Comparison of ENCODE assay signal across 27 cellular contexts in the genomic region with DNA sequence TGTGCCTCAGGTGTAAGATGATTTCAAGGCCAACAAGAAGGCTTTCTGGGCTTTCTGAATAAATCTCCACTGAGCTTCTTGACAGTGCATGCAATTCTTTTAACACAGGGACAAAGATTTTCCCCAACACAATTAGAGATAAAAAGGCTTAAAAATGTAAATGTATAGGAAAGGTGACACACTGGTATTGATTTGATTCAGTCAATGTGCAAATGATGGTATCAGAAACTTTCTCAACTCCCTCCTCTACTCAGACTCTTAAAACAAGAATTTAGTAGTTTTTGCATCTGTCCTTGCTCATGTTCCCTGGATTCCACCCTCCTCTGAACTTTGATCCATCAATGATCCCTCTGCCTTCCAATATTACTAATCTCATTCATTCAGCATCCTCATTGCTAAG.
"Had no signal": no experiment of that assay in that cellular context is flagged by ENCODE, and none has a peak within 500 bp of the region (broad histone marks: within the 10 kb centered on the region; RNA-seq: fewer than 3 reads in every experiment).

No MANE protein-coding gene starts in this region.

- H3K4me3 Mint-ChIP-seq: immature natural killer cell; naive thymus-derived CD8-positive, alpha-beta T cell; nephron; neural crest cell had no signal

- H3K27ac ChIP-seq: left lung, lower lobe of right lung, ovary, right atrium auricular region, right lobe of liver, stomach, testis, thyroid gland, transverse colon, upper lobe of left lung, vagina had no signal

- H3K4me2 ChIP-seq: smooth muscle cell had no signal

- H3K36me3 ChIP-seq: left lung, lower lobe of right lung, ovary, right atrium auricular region, right lobe of liver, stomach, thyroid gland, transverse colon, upper lobe of left lung, vagina had no signal

- H3K9me3 ChIP-seq: left lung, lower lobe of right lung, ovary, right atrium auricular region, right lobe of liver, stomach, testis, thyroid gland, transverse colon, upper lobe of left lung, vagina had no signal

- H3K9me3 Mint-ChIP-seq: immature natural killer cell; naive thymus-derived CD8-positive, alpha-beta T cell; nephron; neural crest cell had no signal

- H3K27me3 ChIP-seq: left lung, ovary, right atrium auricular region, right lobe of liver, stomach, testis, thyroid gland, transverse colon, upper lobe of left lung, vagina had no signal

- ATAC-seq: left colon; left lung; lower lobe of right lung; naive thymus-derived CD8-positive, alpha-beta T cell; right lobe of liver had no signal

- DNase-seq: hypothalamus; immature natural killer cell; kidney; left colon; left lung; lower lobe of right lung; mammary epithelial cell; mesenchymal stem cell; naive thymus-derived CD8-positive, alpha-beta T cell; ovary; right lobe of liver; stimulated activated CD4-positive, alpha-beta T cell treated with anti-CD3 and anti-CD28 coated beads, Interleukin-1b, Interleukin-23, amount 100 ng/mL, for 48 hours; stimulated activated CD4-positive, alpha-beta T cell treated with anti-CD3 and anti-CD28 coated beads, Interleukin-2, amount 100 ng/mL, for 48 hours; stimulated activated CD4-positive, alpha-beta T cell treated with anti-CD3 and anti-CD28 coated beads, Interleukin-4, amount 100 ng/mL, for 4 hours; stimulated activated CD8-positive, alpha-beta memory T cell treated with anti-CD3 and anti-CD28 coated beads, Interleukin-4, amount 100 ng/mL, for 48 hours; stimulated activated naive CD4-positive, alpha-beta T cell; stomach; testis; thyroid gland; transverse colon; upper lobe of left lung had no signal

- H3K27ac Mint-ChIP-seq: immature natural killer cell; naive thymus-derived CD8-positive, alpha-beta T cell; nephron; progenitor cell of endocrine pancreas had no signal

- H3K36me3 Mint-ChIP-seq: immature natural killer cell; naive thymus-derived CD8-positive, alpha-beta T cell had no signal

- H3K27me3 Mint-ChIP-seq: naive thymus-derived CD8-positive, alpha-beta T cell; progenitor cell of endocrine pancreas had no signal

- H3K4me1 ChIP-seq: lower lobe of right lung, right atrium auricular region, right lobe of liver, testis, vagina had no signal

- H3K4me3 ChIP-seq: left lung, lower lobe of right lung, ovary, right atrium auricular region, right lobe of liver, smooth muscle cell, stomach, testis, thyroid gland, transverse colon, upper lobe of left lung, vagina had no signal
